In the genomic region with DNA sequence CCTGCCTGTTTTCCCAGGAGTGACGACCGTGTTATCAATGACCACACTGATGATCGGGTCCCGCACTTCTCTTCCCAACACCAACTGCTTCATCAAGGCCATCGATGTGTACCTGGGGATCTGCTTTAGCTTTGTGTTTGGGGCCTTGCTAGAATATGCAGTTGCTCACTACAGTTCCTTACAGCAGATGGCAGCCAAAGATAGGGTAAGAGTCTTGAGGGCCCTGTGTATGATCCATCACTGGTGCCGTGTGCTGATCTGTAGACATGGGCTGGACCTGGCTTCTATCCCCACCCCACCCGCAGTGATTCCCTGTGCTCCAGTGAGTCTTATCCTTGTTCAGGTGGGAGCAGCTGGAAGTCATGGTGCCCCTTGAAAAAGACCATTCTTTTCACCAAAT, we compare ENCODE assay signal across 8 cellular contexts. TPM values are rescaled to one million over a fixed set of nuclear protein-coding genes. Genes with fewer than 3 reads are reported as not detected.
DNase-seq lines count a peak whose midpoint lies in the region; ATAC-seq, FAIRE-seq and TF ChIP-seq lines count a peak whose summit lies in the region.

No MANE protein-coding gene starts in this region.

- no peak overlapping the region for H3K4me3 Mint-ChIP-seq in effector memory CD8-positive, alpha-beta T cell
- H3K4me3 Mint-ChIP-seq in activated T-cell treated with anti-CD3 and anti-CD28 coated beads, Interleukin-2, amount 50 U/mL, for 24 hours, result no peak overlapping the region

- H3K36me3 Mint-ChIP-seq in effector memory CD8-positive, alpha-beta T cell (ENCODE audit: insufficient read depth), result no peaks in the 10 kb centered on the region
- no peaks in the 10 kb centered on the region for H3K36me3 Mint-ChIP-seq in activated T-cell treated with anti-CD3 and anti-CD28 coated beads, Interleukin-2, amount 50 U/mL, for 24 hours (ENCODE audit: low read depth)

- H3K4me1 Mint-ChIP-seq in effector memory CD8-positive, alpha-beta T cell (ENCODE audit: low read depth in 2 of 2), result no peaks in the 10 kb centered on the region
- H3K4me1 Mint-ChIP-seq in activated T-cell treated with anti-CD3 and anti-CD28 coated beads, Interleukin-2, amount 50 U/mL, for 24 hours (ENCODE audit: low read depth), result no peaks in the 10 kb centered on the region

- H3K27me3 Mint-ChIP-seq in effector memory CD8-positive, alpha-beta T cell, result peaks cover 7 to 11% of the 10 kb centered on the region in 2 donors
- H3K27me3 Mint-ChIP-seq in activated T-cell treated with anti-CD3 and anti-CD28 coated beads, Interleukin-2, amount 50 U/mL, for 24 hours, result peaks cover 21% of the 10 kb centered on the region

- TF ChIP-seq CTCF in D721Med (IDR thresholded peaks at IDR 0.05; ENCODE audit: insufficient read depth, missing control alignments), result peak; percentile 80
- TF ChIP-seq CTCF in LNCAP (IDR thresholded peaks at IDR 0.05), result peak; percentile 58
- peak; percentile 68 for TF ChIP-seq CTCF in WI38 (IDR thresholded peaks at IDR 0.05; ENCODE audit: low read depth, low read length)

- H3K27ac Mint-ChIP-seq in effector memory CD8-positive, alpha-beta T cell, result no peak overlapping the region
- no peak overlapping the region for H3K27ac Mint-ChIP-seq in activated T-cell treated with anti-CD3 and anti-CD28 coated beads, Interleukin-2, amount 50 U/mL, for 24 hours

- ATAC-seq in left colon (peak; percentile 84), HG02763 (IDR thresholded peaks at IDR 0.05; ENCODE audit: unreplicated experiment) (no peak)
- no peak for ATAC-seq in effector memory CD8-positive, alpha-beta T cell (replicated peaks)

- DNase-seq in D721Med (ENCODE audit: insufficient read length, low spot score) (no peak), left colon (peak in 1 of 2 donors; percentile 6), SKM-1 treated with dmso at 0.1 percent for 144 hours (lab: John Stamatoyannopoulos, UW; ENCODE audit: unreplicated experiment) (no peak)
- no peak for DNase-seq in effector memory CD8-positive, alpha-beta T cell
- no peak for DNase-seq in activated T-cell treated with anti-CD3 and anti-CD28 coated beads, Interleukin-2, amount 50 U/mL, for 24 hours

- peak; percentile 63 for FAIRE-seq in D721Med (lab: Jason Lieb, UNC)

- intact Hi-C loops in left colon (cut with DNase I, micrococcal nuclease), result no loop called here

- H3K4me3 ChIP-seq in WI38 (ENCODE audit: low read depth, low read length), result no peak overlapping the region

- H3K9me3 Mint-ChIP-seq in effector memory CD8-positive, alpha-beta T cell, result no peaks in the 10 kb centered on the region
- H3K9me3 Mint-ChIP-seq in activated T-cell treated with anti-CD3 and anti-CD28 coated beads, Interleukin-2, amount 50 U/mL, for 24 hours, result no peaks in the 10 kb centered on the region

RNA-seq across cellular contexts. Expression of a gene that starts 26.0 kb away (rescaled TPM):
- total RNA-seq in left colon, result under 1 TPM in 1 of 2 donors, not detected in 1; 0.27 TPM

RNA-seq across cellular contexts. Expression of a gene that starts 52.3 kb away (rescaled TPM):
- total RNA-seq in left colon, result 10 to 100 TPM in 1 of 2 donors, 1 to 10 TPM in 1; 4.9 to 17.4 TPM
